27 cellular contexts compared by ENCODE assay signal in genomic region chr15:78868366-78868765, GRCh38.
"Had no signal": no experiment of that assay in that cellular context is flagged by ENCODE, and none has a peak within 500 bp of the region (broad histone marks: within the 10 kb centered on the region; RNA-seq: fewer than 3 reads in every experiment).

No MANE protein-coding gene starts in this region.

- H3K27me3 ChIP-seq: colonic mucosa, esophagus squamous epithelium, gastrocnemius medialis, heart right ventricle, left lung had no signal

- ATAC-seq: effector memory CD8-positive, alpha-beta T cell; esophagus mucosa; gastrocnemius medialis; heart right ventricle; left cardiac atrium; left lung; left ventricle myocardium superior; lower lobe of right lung; mucosa of descending colon had no signal

- H3K4me3 ChIP-seq: colonic mucosa, esophagus squamous epithelium, gastrocnemius medialis, heart right ventricle, left lung, lower lobe of right lung, mucosa of descending colon had no signal

- H3K27me3 Mint-ChIP-seq: dendritic cell treated with granulocyte-macrophage colony-stimulating factor and Interleukin-4, amounts not matched to agents 40 ng/mL and 50 ng/mL, for 4 days; effector memory CD8-positive, alpha-beta T cell had no signal

- H3K9me3 ChIP-seq: colonic mucosa, esophagus squamous epithelium, gastrocnemius medialis, heart right ventricle, left lung, lower lobe of right lung, mucosa of descending colon had no signal

- H3K4me1 ChIP-seq: colonic mucosa had no signal

- H3K4me1 Mint-ChIP-seq: mesothelial cell of epicardium had no signal

- H3K4me3 Mint-ChIP-seq: dendritic cell treated with granulocyte-macrophage colony-stimulating factor and Interleukin-4, amounts not matched to agents 40 ng/mL and 50 ng/mL, for 4 days; effector memory CD8-positive, alpha-beta T cell; endodermal cell; mesothelial cell of epicardium had no signal

- FAIRE-seq: endometrium, islet of Langerhans, keratinocyte had no signal

- H3K9me3 Mint-ChIP-seq: dendritic cell treated with granulocyte-macrophage colony-stimulating factor and Interleukin-4, amounts not matched to agents 40 ng/mL and 50 ng/mL, for 4 days; effector memory CD8-positive, alpha-beta T cell; endodermal cell; mesothelial cell of epicardium had no signal

- H3K27ac Mint-ChIP-seq: dendritic cell treated with granulocyte-macrophage colony-stimulating factor and Interleukin-4, amounts not matched to agents 40 ng/mL and 50 ng/mL, for 4 days; effector memory CD8-positive, alpha-beta T cell; endodermal cell; mesothelial cell of epicardium had no signal

- DNase-seq: colonic mucosa; cortex of kidney; effector CD8-positive, alpha-beta T cell; effector memory CD8-positive, alpha-beta T cell; endodermal cell; erythroblast; esophagus squamous epithelium; foreskin fibroblast; foreskin melanocyte; gastrocnemius medialis; glutamatergic neuron; head of caudate nucleus; heart right ventricle; hippocampal formation; left cardiac atrium; left lung; left ventricle myocardium superior; lower lobe of right lung; mesenchymal stem cell; mucosa of descending colon had no signal

- H3K36me3 Mint-ChIP-seq: mesothelial cell of epicardium had no signal

- H3K36me3 ChIP-seq: colonic mucosa, esophagus squamous epithelium, gastrocnemius medialis, heart right ventricle, left lung, lower lobe of right lung had no signal

- H3K27ac ChIP-seq: colonic mucosa, epithelial cell of prostate, esophagus squamous epithelium, gastrocnemius medialis, heart right ventricle, left lung, lower lobe of right lung had no signal
